21 cellular contexts compared by ENCODE assay signal in genomic region chr1:7847599-7847998, GRCh38. TPM values are rescaled to one million over a fixed set of nuclear protein-coding genes. Genes with fewer than 3 reads are reported as not detected.
DNase-seq lines count a peak whose midpoint lies in the region; ATAC-seq, FAIRE-seq and TF ChIP-seq lines count a peak whose summit lies in the region.
"Had no signal": no experiment of that assay in that cellular context is flagged by ENCODE, and none has a peak within 500 bp of the region (broad histone marks: within the 10 kb centered on the region; RNA-seq: fewer than 3 reads in every experiment).

No MANE protein-coding gene starts in this region.

- H3K79me2 ChIP-seq in fibroblast of lung (ENCODE audit: control insufficient read depth, insufficient read depth, low read length), result no peaks in the 10 kb centered on the region

- H3K27ac Mint-ChIP-seq in stimulated activated naive B cell treated with anti-CD40 and anti-IgM and Interleukin-4, amounts not matched to agents 10 μg/mL and 1 μg/mL and 100 μg/mL, for 72 hours, result no peak overlapping the region
- H3K27ac Mint-ChIP-seq: activated naive CD4-positive, alpha-beta T cell treated with anti-CD3 and anti-CD28 coated beads, Interleukin-2, amount 10 ng/mL, durations not matched to agents 7 days and 5 days; CD4-positive, alpha-beta T cell; stimulated activated memory B cell treated with anti-CD40 and anti-IgM and Interleukin-4, amounts not matched to agents 10 μg/mL and 1 μg/mL and 100 μg/mL, for 72 hours had no signal

- no peak for FAIRE-seq in GM12892 (lab: Jason Lieb, UNC)

- H3K4me1 ChIP-seq in fibroblast of lung (ENCODE audit: control insufficient read depth, extremely low read depth, insufficient read depth, low read length), result no peaks in the 10 kb centered on the region
- H3K4me1 ChIP-seq: gastrocnemius medialis, transverse colon had no signal

- H3K9me3 ChIP-seq in fibroblast of lung (ENCODE audit: control insufficient read depth, insufficient read depth, low read depth, low read length), result no peaks in the 10 kb centered on the region
- H3K9me3 ChIP-seq: gastrocnemius medialis, transverse colon had no signal

- H3K4me1 Mint-ChIP-seq in stimulated activated naive B cell treated with anti-CD40 and anti-IgM and Interleukin-4, amounts not matched to agents 10 μg/mL and 1 μg/mL and 100 μg/mL, for 72 hours, result no peaks in the 10 kb centered on the region
- H3K4me1 Mint-ChIP-seq: stimulated activated memory B cell treated with anti-CD40 and anti-IgM and Interleukin-4, amounts not matched to agents 10 μg/mL and 1 μg/mL and 100 μg/mL, for 72 hours had no signal

- H3K4me3 Mint-ChIP-seq in stimulated activated naive B cell treated with anti-CD40 and anti-IgM and Interleukin-4, amounts not matched to agents 10 μg/mL and 1 μg/mL and 100 μg/mL, for 72 hours, result no peak overlapping the region
- H3K4me3 Mint-ChIP-seq: activated naive CD4-positive, alpha-beta T cell treated with anti-CD3 and anti-CD28 coated beads, Interleukin-2, amount 10 ng/mL, durations not matched to agents 7 days and 5 days; CD4-positive, alpha-beta T cell; stimulated activated memory B cell treated with anti-CD40 and anti-IgM and Interleukin-4, amounts not matched to agents 10 μg/mL and 1 μg/mL and 100 μg/mL, for 72 hours had no signal

- H3K9ac ChIP-seq in fibroblast of lung (ENCODE audit: insufficient read depth, low read length), result no peak overlapping the region

- H3K4me3 ChIP-seq in fibroblast of lung (replicated peaks in 1 of 4; ENCODE audit: control extremely low read depth in 1 of 4, insufficient read depth in 1 of 4, low read depth in 3 of 4, low read length in 4 of 4), result no peak overlapping the region
- H3K4me3 ChIP-seq: gastrocnemius medialis, transverse colon had no signal

- no peak overlapping the region for H3K4me2 ChIP-seq in fibroblast of lung (ENCODE audit: extremely low read depth, insufficient read depth, low read length)

- no peaks in the 10 kb centered on the region for H3K27me3 ChIP-seq in fibroblast of lung (ENCODE audit: control insufficient read depth, insufficient read depth, low read length)
- H3K27me3 ChIP-seq: gastrocnemius medialis, transverse colon had no signal

- DNase-seq in GM04503 (ENCODE audit: low read depth) (peak; percentile 77), fibroblast of lung (ENCODE audit: low read depth in 2 of 2) (peak; percentile 75 to 90), stromal cell of bone marrow (ENCODE audit: low read depth) (peak; percentile 77), GM19240 (ENCODE audit: insufficient read length, low spot score) (no peak), GM12892 (ENCODE audit: insufficient read length) (no peak)
- DNase-seq in stimulated activated naive B cell treated with anti-CD40 and anti-IgM and Interleukin-4, amounts not matched to agents 10 μg/mL and 1 μg/mL and 100 μg/mL, for 72 hours, result no peak
- DNase-seq: activated CD4-positive, alpha-beta T cell treated with anti-CD3 and anti-CD28 coated beads for 4 hours; activated naive CD4-positive, alpha-beta T cell treated with anti-CD3 and anti-CD28 coated beads, Interleukin-2, amount 10 ng/mL, durations not matched to agents 7 days and 5 days; CD4-positive, alpha-beta T cell; central memory CD4-positive, alpha-beta T cell; DND-41; effector memory CD4-positive, alpha-beta T cell; gastrocnemius medialis; GOT3; NCI-H2029 treated with DMSO at 0.1 percent for 48 hours; posterior cingulate gyrus; transverse colon had no signal

- no peak overlapping the region for H3K27ac ChIP-seq in fibroblast of lung (ENCODE audit: insufficient read depth, low read length)
- H3K27ac ChIP-seq: gastrocnemius medialis, transverse colon had no signal

- H3K27me3 Mint-ChIP-seq in stimulated activated naive B cell treated with anti-CD40 and anti-IgM and Interleukin-4, amounts not matched to agents 10 μg/mL and 1 μg/mL and 100 μg/mL, for 72 hours, result peaks cover 15% of the 10 kb centered on the region in 2 donors

- no peak overlapping the region for H2AFZ ChIP-seq in fibroblast of lung (ENCODE audit: low read length)

- no peaks in the 10 kb centered on the region for H3K36me3 ChIP-seq in fibroblast of lung (ENCODE audit: control insufficient read depth, insufficient read depth, low read length)

- no peaks in the 10 kb centered on the region for H4K20me1 ChIP-seq in fibroblast of lung (ENCODE audit: control insufficient read depth, extremely low read depth, insufficient read depth, low read length)

- TF ChIP-seq CTCF in fibroblast of lung (conservative IDR thresholded peaks at IDR 0.05 in 1 of 2, IDR thresholded peaks at IDR 0.05 in 1 of 2; ENCODE audit: low read depth in 1 of 2, low read length in 2 of 2), result no peak

- ATAC-seq in SK-N-SH treated with all-trans-retinoic acid at 6 μM for 48 hours, result peak; percentile 81
- no peak for ATAC-seq in stimulated activated naive B cell treated with anti-CD40 and anti-IgM and Interleukin-4, amounts not matched to agents 10 μg/mL and 1 μg/mL and 100 μg/mL, for 72 hours (replicated peaks)
- ATAC-seq: gastrocnemius medialis; stimulated activated memory B cell treated with anti-CD40 and anti-IgM and Interleukin-4, amounts not matched to agents 10 μg/mL and 1 μg/mL and 100 μg/mL, for 72 hours had no signal

- H3K36me3 Mint-ChIP-seq in stimulated activated naive B cell treated with anti-CD40 and anti-IgM and Interleukin-4, amounts not matched to agents 10 μg/mL and 1 μg/mL and 100 μg/mL, for 72 hours, result no peaks in the 10 kb centered on the region
- H3K36me3 Mint-ChIP-seq: activated naive CD4-positive, alpha-beta T cell treated with anti-CD3 and anti-CD28 coated beads, Interleukin-2, amount 10 ng/mL, durations not matched to agents 7 days and 5 days had no signal

- no peaks in the 10 kb centered on the region for H3K9me3 Mint-ChIP-seq in stimulated activated naive B cell treated with anti-CD40 and anti-IgM and Interleukin-4, amounts not matched to agents 10 μg/mL and 1 μg/mL and 100 μg/mL, for 72 hours
- H3K9me3 Mint-ChIP-seq: activated naive CD4-positive, alpha-beta T cell treated with anti-CD3 and anti-CD28 coated beads, Interleukin-2, amount 10 ng/mL, durations not matched to agents 7 days and 5 days; CD4-positive, alpha-beta T cell; stimulated activated memory B cell treated with anti-CD40 and anti-IgM and Interleukin-4, amounts not matched to agents 10 μg/mL and 1 μg/mL and 100 μg/mL, for 72 hours had no signal

- TF ChIP-seq POLR2A in GM12892 (IDR thresholded peaks at IDR 0.05; ENCODE audit: low read depth, low read length), result no peak

TF ChIP-seq in SK-N-SH treated with all-trans-retinoic acid at 6 μM for 48 hours, 23 proteins besides CTCF, POLR2A, EP300 and RAD21:
- TF ChIP-seq CSRNP3 (CRISPR knock-in tag; IDR thresholded peaks at IDR 0.05), result no peak
- TF ChIP-seq CREB5 (CRISPR knock-in tag; IDR thresholded peaks at IDR 0.05; ENCODE audit: low read depth), result no peak
- no peak for TF ChIP-seq ISL1 (CRISPR knock-in tag; IDR thresholded peaks at IDR 0.05)

RNA-seq across cellular contexts. Expression of gene UTS2, which starts 5.3 kb away (rescaled TPM):
- not detected in 2 replicates for total RNA-seq in fibroblast of lung
- polyA plus RNA-seq in fibroblast of lung, result not detected in 2 replicates
- not detected in 2 replicates for polyA plus RNA-seq in fibroblast of lung (2012)
- polyA minus RNA-seq in fibroblast of lung (ENCODE audit: low replicate concordance), result not detected in 2 replicates
- not detected for polyA plus RNA-seq in GM12892 (2012; ENCODE audit: missing spikeins)
- total RNA-seq: CD4-positive, alpha-beta T cell; gastrocnemius medialis; OCI-LY7; transverse colon had no signal
- polyA plus RNA-seq: liver had no signal

Comparison
In these comparisons a context has a peak if more than half of its experiments do, and no peak if none do; other contexts are left out.
1. DNase-seq: peak in GM04503 (single experiment), fibroblast of lung (2 of 2) and stromal cell of bone marrow (single experiment); none in stimulated activated naive B cell treated with anti-CD40 and anti-IgM and Interleukin-4, amounts not matched to agents 10 μg/mL and 1 μg/mL and 100 μg/mL, for 72 hours (single experiment), GM19240 (single experiment) and GM12892 (single experiment).